22 cellular contexts compared by ENCODE assay signal in genomic region chr20:54549523-54550326, GRCh38.
DNase-seq lines count a peak whose midpoint lies in the region; ATAC-seq and TF ChIP-seq lines count a peak whose summit lies in the region.
"Had no signal": no experiment of that assay in that cellular context is flagged by ENCODE, and none has a peak within 500 bp of the region (broad histone marks: within the 10 kb centered on the region; RNA-seq: fewer than 3 reads in every experiment).

No MANE protein-coding gene starts in this region.

- intact Hi-C loops in mucosa of descending colon (cut with DNase I, micrococcal nuclease): no loop called here

- no peak overlapping the region for H3K4me2 ChIP-seq in osteoblast (ENCODE audit: insufficient read depth, low read length)
- H3K4me2 ChIP-seq: A549 had no signal

- no peak overlapping the region for H3K4me3 ChIP-seq in adipocyte (ENCODE audit: low read length)
- H3K4me3 ChIP-seq in choroid plexus epithelial cell (ENCODE audit: low read depth, low read length): no peak overlapping the region
- H3K4me3 ChIP-seq in osteoblast (ENCODE audit: insufficient read depth, low read length): no peak overlapping the region
- no peak overlapping the region for H3K4me3 ChIP-seq in mucosa of descending colon
- no peak overlapping the region for H3K4me3 ChIP-seq in HAP-1
- H3K4me3 ChIP-seq: A549 had no signal

- H4K20me1 ChIP-seq in osteoblast (ENCODE audit: insufficient read depth, low read length): no peaks in the 10 kb centered on the region

- H3K27ac ChIP-seq in osteoblast (ENCODE audit: low read depth, low read length): peak overlapping the region; percentile 72
- H3K27ac ChIP-seq: A549 had no signal

- H3K36me3 ChIP-seq in adipocyte (ENCODE audit: control insufficient read depth, insufficient read depth, low read length, severe bottlenecking) (no peaks in the 10 kb centered on the region), osteoblast (ENCODE audit: insufficient read depth, low read length) (no peaks in the 10 kb centered on the region), mucosa of descending colon (ENCODE audit: low read depth) (no peaks in the 10 kb centered on the region), HAP-1 (replicated peaks) (no peaks in the 10 kb centered on the region)

- TF ChIP-seq CTCF in choroid plexus epithelial cell (conservative IDR thresholded peaks at IDR 0.05; ENCODE audit: low read depth, low read length) (no peak), osteoblast (IDR thresholded peaks at IDR 0.05; ENCODE audit: extremely low read depth, low read depth, low read length) (no peak), mucosa of descending colon (IDR thresholded peaks at IDR 0.05) (no peak)

- H3K9me3 ChIP-seq in adipocyte (ENCODE audit: control insufficient read depth, low read length) (no peaks in the 10 kb centered on the region), osteoblast (ENCODE audit: low read depth, low read length) (no peaks in the 10 kb centered on the region), mucosa of descending colon (no peaks in the 10 kb centered on the region), HAP-1 (no peaks in the 10 kb centered on the region)
- H3K9me3 ChIP-seq: A549, Caco-2 had no signal

- H3K79me2 ChIP-seq in osteoblast (ENCODE audit: insufficient read depth, low read length): no peaks in the 10 kb centered on the region

- ATAC-seq in HG03378 (IDR thresholded peaks at IDR 0.05; ENCODE audit: unreplicated experiment): no peak
- no peak for ATAC-seq in mucosa of descending colon
- ATAC-seq: A549, Panc1 had no signal

- DNase-seq in GM03348 (ENCODE audit: low spot score) (peak; percentile 35), adipocyte (ENCODE audit: low read depth) (peak; percentile 47), choroid plexus epithelial cell (ENCODE audit: low read depth) (peak; percentile 12), osteoblast (ENCODE audit: insufficient read length, low spot score, missing footprints) (no peak), NCI-H1436 treated with DMSO at 0.1 percent for 48 hours (lab: John Stamatoyannopoulos, UW) (no peak), mucosa of descending colon (no peak), HAP-1 (ENCODE audit: low spot score in 2 of 2) (no peak)
- DNase-seq: Caco-2; CD4-positive, CD25-positive, alpha-beta regulatory T cell; DMS153; HFFc6; KG1; NCI-H1092 treated with DMSO at 0.1 percent for 48 hours; NCI-H146; NCI-H2029; NCI-H345; NCI-H524; NCI-H82; SIG-M5 had no signal

- in situ Hi-C loops in HAP-1 (cut with MboI; ENCODE audit: low sequenced_read_pairs): no loop called here

- H3K9ac ChIP-seq in adipocyte (ENCODE audit: low read length): no peak overlapping the region

- no peak overlapping the region for H2AFZ ChIP-seq in osteoblast (ENCODE audit: low read length)

- H3K27me3 ChIP-seq in adipocyte (replicated peaks; ENCODE audit: control insufficient read depth, insufficient read depth, low read length) (no peaks in the 10 kb centered on the region), osteoblast (ENCODE audit: insufficient read depth, low read length) (no peaks in the 10 kb centered on the region), HAP-1 (ENCODE audit: low read depth) (no peaks in the 10 kb centered on the region)

- H3K4me1 ChIP-seq in adipocyte (ENCODE audit: control insufficient read depth, insufficient read depth, low read length): peaks cover 14% of the 10 kb centered on the region
- H3K4me1 ChIP-seq in osteoblast (ENCODE audit: insufficient read depth, low read length): peaks cover 23% of the 10 kb centered on the region
- no peaks in the 10 kb centered on the region for H3K4me1 ChIP-seq in mucosa of descending colon (ENCODE audit: low read depth)
- peaks cover 7% of the 10 kb centered on the region for H3K4me1 ChIP-seq in HAP-1
- H3K4me1 ChIP-seq: A549, Caco-2 had no signal

Comparison
In these comparisons a context has a peak if more than half of its experiments do, and no peak if none do; other contexts are left out.
1. DNase-seq: peak in GM03348 (single experiment), adipocyte (single experiment) and choroid plexus epithelial cell (single experiment); none in osteoblast (single experiment), NCI-H1436 treated with DMSO at 0.1 percent for 48 hours (single experiment), mucosa of descending colon (0 of 3) and HAP-1 (0 of 2).